Comparison of ENCODE assay signal across 14 cellular contexts in the genomic region with DNA sequence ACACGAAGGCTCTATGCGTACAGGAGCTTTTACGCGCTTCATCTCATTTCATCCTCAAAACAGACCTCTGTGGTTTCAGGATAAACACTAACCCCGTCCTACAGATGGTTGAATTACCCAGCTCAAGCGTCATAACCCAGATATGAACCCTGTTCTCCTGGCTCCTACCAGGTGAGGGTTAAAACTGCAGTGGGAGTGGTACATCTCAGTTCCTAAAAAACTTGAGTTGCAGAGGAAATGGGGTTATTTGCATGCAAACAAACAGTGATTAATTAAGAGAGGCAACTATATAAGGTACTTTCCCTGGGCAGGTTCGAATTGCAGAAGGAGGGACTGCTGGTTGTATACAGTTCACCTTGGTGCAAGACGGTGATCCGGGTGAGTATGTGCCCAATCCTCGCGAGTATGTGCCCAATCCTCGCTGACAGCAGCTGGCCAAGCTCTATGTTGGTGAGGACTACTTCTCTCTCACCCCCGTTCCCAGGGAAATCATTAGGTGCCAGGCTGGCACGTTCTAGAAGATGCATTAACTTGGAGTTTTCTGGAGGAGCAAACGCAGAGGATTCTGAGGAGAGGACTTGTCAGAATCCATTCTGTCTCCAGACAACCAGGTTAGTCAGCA.
A peak's percentile ranks its signal among the peaks of the same experiment; 100 is the strongest.
DNase-seq lines count a peak whose midpoint lies in the region; ATAC-seq and TF ChIP-seq lines count a peak whose summit lies in the region.
"Had no signal": no experiment of that assay in that cellular context is flagged by ENCODE, and none has a peak within 500 bp of the region (broad histone marks: within the 10 kb centered on the region; RNA-seq: fewer than 3 reads in every experiment).

No MANE protein-coding gene starts in this region.

- peak; percentile 62 for ATAC-seq in GM18508 (IDR thresholded peaks at IDR 0.05; ENCODE audit: insufficient read depth, unreplicated experiment)
- ATAC-seq in GM21360 (IDR thresholded peaks at IDR 0.05; ENCODE audit: unreplicated experiment), result peak; percentile 65
- ATAC-seq in HG02943 (IDR thresholded peaks at IDR 0.05; ENCODE audit: low read depth, unreplicated experiment), result peak; percentile 72
- ATAC-seq in T-helper 17 cell, result peak; percentile 39

- H3K9me3 Mint-ChIP-seq in glutamatergic neuron (ENCODE audit: unreplicated experiment), result peaks cover 5% of the 10 kb centered on the region

- H3K36me3 Mint-ChIP-seq in T-helper 17 cell (ENCODE audit: low read depth) (no peaks in the 10 kb centered on the region), glutamatergic neuron (ENCODE audit: unreplicated experiment) (peaks cover 5% of the 10 kb centered on the region)

- no peak for TF ChIP-seq CTCF in glutamatergic neuron (IDR thresholded peaks at IDR 0.05; ENCODE audit: partially characterized antibody, unreplicated experiment)

- H3K4me3 Mint-ChIP-seq in T-helper 17 cell (no peak overlapping the region), glutamatergic neuron (ENCODE audit: unreplicated experiment) (no peak overlapping the region)
- H3K4me3 Mint-ChIP-seq: nephron had no signal

- peaks cover 3% of the 10 kb centered on the region for H3K4me1 Mint-ChIP-seq in T-helper 17 cell
- peaks cover 21% of the 10 kb centered on the region for H3K4me1 Mint-ChIP-seq in glutamatergic neuron (ENCODE audit: low read depth, unreplicated experiment)

- H3K27ac Mint-ChIP-seq in T-helper 17 cell (no peak overlapping the region), glutamatergic neuron (ENCODE audit: unreplicated experiment) (no peak overlapping the region)

- no peaks in the 10 kb centered on the region for H3K9me3 ChIP-seq in T-helper 17 cell (ENCODE audit: control insufficient read depth, low read length, poor library complexity, severe bottlenecking)

- DNase-seq in T-helper 17 cell, result no peak
- DNase-seq in glutamatergic neuron, result no peak
- DNase-seq in SHP77 (lab: John Stamatoyannopoulos, UW), result no peak
- DNase-seq in COLO829 (ENCODE audit: low spot score), result no peak
- no peak for DNase-seq in activated effector memory CD4-positive, alpha-beta T cell treated with Interleukin-2 at 50 U/mL for 16 hours
- DNase-seq: activated T-cell treated with anti-CD3 and anti-CD28 coated beads for 4 hours, anterior cingulate cortex, NCI-H1417, NCI-H69, WERI-Rb-1 had no signal

- peaks cover 11% of the 10 kb centered on the region for H3K27me3 Mint-ChIP-seq in T-helper 17 cell
- peaks cover 6% of the 10 kb centered on the region for H3K27me3 Mint-ChIP-seq in glutamatergic neuron (ENCODE audit: unreplicated experiment)
